25 cellular contexts compared by ENCODE assay signal in genomic region chr1:12771186-12771585, GRCh38. TPM values are rescaled to one million over a fixed set of nuclear protein-coding genes. Genes with fewer than 3 reads are reported as not detected.
DNase-seq lines count a peak whose midpoint lies in the region; ATAC-seq and TF ChIP-seq lines count a peak whose summit lies in the region.
"Had no signal": no experiment of that assay in that cellular context is flagged by ENCODE, and none has a peak within 500 bp of the region (broad histone marks: within the 10 kb centered on the region; RNA-seq: fewer than 3 reads in every experiment).

No MANE protein-coding gene starts in this region.

- H3K79me2 ChIP-seq in PC-3 (ENCODE audit: low read length) (no peaks in the 10 kb centered on the region), osteoblast (ENCODE audit: insufficient read depth, low read length) (no peaks in the 10 kb centered on the region)

- intact Hi-C loops in PC-3 (cut with micrococcal nuclease): no loop called here

- H3K9ac ChIP-seq in PC-3 (ENCODE audit: low read length): no peak overlapping the region
- H3K9ac ChIP-seq: BLaER1 had no signal

- H4K20me1 ChIP-seq in PC-3 (ENCODE audit: low read length) (no peaks in the 10 kb centered on the region), osteoblast (ENCODE audit: insufficient read depth, low read length) (no peaks in the 10 kb centered on the region)
- H4K20me1 ChIP-seq: BLaER1 had no signal

- H2AFZ ChIP-seq in PC-3 (ENCODE audit: low read length) (no peak overlapping the region), osteoblast (ENCODE audit: low read length) (no peak overlapping the region)

- no peaks in the 10 kb centered on the region for H3K9me2 ChIP-seq in PC-3 (replicated peaks; ENCODE audit: low read length)

- H3K27ac ChIP-seq in PC-3 (ENCODE audit: low read length) (no peak overlapping the region), osteoblast (ENCODE audit: low read depth, low read length) (no peak overlapping the region)
- H3K27ac ChIP-seq: BLaER1 had no signal

- H3K4me3 ChIP-seq in H7 (ENCODE audit: insufficient read depth, low read depth, low read length) (no peak overlapping the region), PC-3 (ENCODE audit: low read length) (no peak overlapping the region), osteoblast (ENCODE audit: insufficient read depth, low read length) (no peak overlapping the region)
- H3K4me3 ChIP-seq: BLaER1 had no signal

- H3K36me3 ChIP-seq in H7 (replicated peaks; ENCODE audit: control insufficient read depth, insufficient read depth, low read length): no peaks in the 10 kb centered on the region
- H3K36me3 ChIP-seq in PC-3 (ENCODE audit: low read depth, low read length): no peaks in the 10 kb centered on the region
- no peaks in the 10 kb centered on the region for H3K36me3 ChIP-seq in osteoblast (ENCODE audit: insufficient read depth, low read length)
- H3K36me3 ChIP-seq: BE2C, BLaER1 had no signal

- POLR2A ChIA-PET in GM10248 (lab: Yijun Ruan, JAX): no interaction called here
- POLR2A ChIA-PET in PC-3 (lab: Charles Lee; ENCODE audit: unreplicated experiment): no interaction called here

- TF ChIP-seq CTCF in GM10248 (IDR thresholded peaks at IDR 0.05; ENCODE audit: control extremely low read depth, extremely low read depth, low read depth, missing control alignments): no peak
- TF ChIP-seq CTCF in PC-3 (conservative IDR thresholded peaks at IDR 0.05; ENCODE audit: low read depth, low read length): no peak
- TF ChIP-seq CTCF in osteoblast (IDR thresholded peaks at IDR 0.05; ENCODE audit: extremely low read depth, low read depth, low read length): no peak

- CTCF ChIA-PET in GM10248 (lab: Yijun Ruan, JAX): no interaction called here
- CTCF ChIA-PET in PC-3 (lab: Charles Lee): no interaction called here

- DNase-seq in GM10248 (ENCODE audit: extremely low spot score) (peak; percentile 1), H7 (peak; percentile 2), mesenteric fat pad (ENCODE audit: low spot score) (peak; percentile 39), PC-3 (no peak), nucleus accumbens (lab: John Stamatoyannopoulos, UW) (no peak), osteoblast (ENCODE audit: insufficient read length, low spot score, missing footprints) (no peak)
- DNase-seq: 8988T; ACHN; BE2C; C1 segment of cervical spinal cord; CD4-positive, alpha-beta memory T cell; CD4-positive, CD25-positive, alpha-beta regulatory T cell; CD8-positive, alpha-beta memory T cell; COR-L47; DMS 273 treated with DMSO at 0.1 percent for 48 hours; DMS153; DMS53; DMS79; DND-41; EL; GDM1 had no signal

- ATAC-seq in PC-3: no peak

- no peak overlapping the region for H3K4me2 ChIP-seq in PC-3 (ENCODE audit: low read length)
- no peak overlapping the region for H3K4me2 ChIP-seq in osteoblast (ENCODE audit: insufficient read depth, low read length)
- H3K4me2 ChIP-seq: BLaER1 had no signal

- H3F3A ChIP-seq in PC-3 (ENCODE audit: low read length, unreplicated experiment): no peaks in the 10 kb centered on the region

- no peaks in the 10 kb centered on the region for H3K4me1 ChIP-seq in PC-3 (ENCODE audit: insufficient read depth, low read length)
- no peaks in the 10 kb centered on the region for H3K4me1 ChIP-seq in osteoblast (ENCODE audit: insufficient read depth, low read length)
- H3K4me1 ChIP-seq: BE2C, BLaER1 had no signal

- H3K27me3 ChIP-seq in H7 (ENCODE audit: control insufficient read depth, insufficient read depth, low read length) (no peaks in the 10 kb centered on the region; the same call in 1 of the 2 replicates), PC-3 (ENCODE audit: low read length) (peaks cover 96% of the 10 kb centered on the region), osteoblast (ENCODE audit: insufficient read depth, low read length) (no peaks in the 10 kb centered on the region)
- H3K27me3 ChIP-seq: BE2C, BLaER1 had no signal

- H3K9me3 ChIP-seq in PC-3 (ENCODE audit: low read length) (no peaks in the 10 kb centered on the region), osteoblast (ENCODE audit: low read depth, low read length) (no peaks in the 10 kb centered on the region)
- H3K9me3 ChIP-seq: BE2C, BLaER1 had no signal

- no TSS peak for BruUV-seq in PC-3 (replicated peaks; lab: Mats Ljungman, UMichigan)

RNA-seq across cellular contexts. Expression of gene PRAMEF12, which starts 2.4 kb away (rescaled TPM):
- total RNA-seq in H7 (2014; rRNA removed; shearing (Covaris generic)): not detected in 2 replicates
- total RNA-seq in mesenteric fat pad (not detected), PC-3 (2014; rRNA removed) (not detected in 2 replicates), osteoblast (not detected in 2 replicates)
- total RNA-seq: A673; CD4-positive, alpha-beta memory T cell; CD4-positive, CD25-positive, alpha-beta regulatory T cell; CD8-positive, alpha-beta memory T cell; Daoy; G401 had no signal

RNA-seq across cellular contexts. Expression of gene PRAMEF1, which starts 20.0 kb away (rescaled TPM):
- not detected in 2 replicates for total RNA-seq in H7 (2014; rRNA removed; shearing (Covaris generic))
- total RNA-seq in mesenteric fat pad (not detected), PC-3 (2014; rRNA removed) (not detected in 2 replicates), osteoblast (not detected in 2 replicates)
- total RNA-seq: A673; CD4-positive, alpha-beta memory T cell; CD4-positive, CD25-positive, alpha-beta regulatory T cell; CD8-positive, alpha-beta memory T cell; Daoy had no signal

RNA-seq across cellular contexts. Expression of gene CFAP107, which starts 25.2 kb away (rescaled TPM):
- total RNA-seq in H7 (2014; rRNA removed; shearing (Covaris generic)): not detected in 2 replicates
- total RNA-seq in mesenteric fat pad (not detected), PC-3 (2014; rRNA removed) (not detected in 2 replicates), osteoblast (not detected in 2 replicates)
- total RNA-seq: A673; CD4-positive, alpha-beta memory T cell; CD4-positive, CD25-positive, alpha-beta regulatory T cell; CD8-positive, alpha-beta memory T cell; Daoy; G401 had no signal

RNA-seq across cellular contexts. Expression of gene AADACL3, which starts 55.3 kb away (rescaled TPM):
- total RNA-seq in H7 (2014; rRNA removed; shearing (Covaris generic)): 0.22 and 0.28 TPM in 2 replicates
- total RNA-seq in mesenteric fat pad: 0.19 TPM
- not detected in 2 replicates for total RNA-seq in PC-3 (2014; rRNA removed)
- not detected in 2 replicates for total RNA-seq in osteoblast
- total RNA-seq: A673; CD4-positive, alpha-beta memory T cell; CD4-positive, CD25-positive, alpha-beta regulatory T cell; CD8-positive, alpha-beta memory T cell; Daoy; G401 had no signal

Comparison
In these comparisons a context has a peak if more than half of its experiments do, and no peak if none do; other contexts are left out.
1. DNase-seq: peak in GM10248 (single experiment), H7 (single experiment) and mesenteric fat pad (single experiment); none in PC-3 (single experiment), nucleus accumbens (0 of 56) and osteoblast (single experiment).